Comparison of ENCODE assay signal across 25 cellular contexts in genomic region chr3:52546111-52546901, GRCh38.
A peak's percentile ranks its signal among the peaks of the same experiment; 100 is the strongest.
DNase-seq lines count a peak whose midpoint lies in the region; ATAC-seq and TF ChIP-seq lines count a peak whose summit lies in the region.
"Had no signal": no experiment of that assay in that cellular context is flagged by ENCODE, and none has a peak within 500 bp of the region (broad histone marks: within the 10 kb centered on the region; RNA-seq: fewer than 3 reads in every experiment).

No MANE protein-coding gene starts in this region.

- peaks cover 7% of the 10 kb centered on the region for H3K4me1 Mint-ChIP-seq in activated T-cell treated with anti-CD3 and anti-CD28 coated beads, Interleukin-2, amount 50 U/mL, for 24 hours (ENCODE audit: low read depth)
- H3K4me1 Mint-ChIP-seq: B cell had no signal

- no peak for DNase-seq in activated T-cell treated with anti-CD3 and anti-CD28 coated beads, Interleukin-2, amount 50 U/mL, for 24 hours
- DNase-seq in activated T-cell treated with anti-CD3 and anti-CD28 coated beads for 4 hours (no peak), fibroblast of mammary gland (ENCODE audit: low read depth) (peak; percentile 41), pons (ENCODE audit: low spot score) (peak; percentile 49), SIG-M5 treated with dmso at 0.1 percent for 504 hours (lab: John Stamatoyannopoulos, UW; ENCODE audit: unreplicated experiment) (no peak)
- no peak for DNase-seq in stimulated activated CD4-positive, alpha-beta T cell treated with anti-CD3 and anti-CD28 coated beads, Interleukin-2, amount 100 ng/mL, for 48 hours
- DNase-seq: 8988T; activated CD4-positive, alpha-beta T cell treated with anti-CD3 and anti-CD28 coated beads, Interleukin-2, amount 10 ng/mL, durations not matched to agents 7 days and 5 days; activated naive CD4-positive, alpha-beta T cell treated with anti-CD3 and anti-CD28 coated beads for 36 hours; aorta; GF-D8; H7; kidney; NCI-H1417; NCI-H2081; NCI-H774; T-helper 9 cell; upper lobe of left lung; WERI-Rb-1 had no signal

- TF ChIP-seq CTCF in fibroblast of mammary gland (conservative IDR thresholded peaks at IDR 0.05; ENCODE audit: control insufficient read depth, insufficient read depth, low read depth, low read length): no peak

- no peaks in the 10 kb centered on the region for H3K9me3 Mint-ChIP-seq in activated T-cell treated with anti-CD3 and anti-CD28 coated beads, Interleukin-2, amount 50 U/mL, for 24 hours
- H3K9me3 Mint-ChIP-seq: activated CD4-positive, alpha-beta T cell treated with anti-CD3 and anti-CD28 coated beads, Interleukin-2, amount 10 ng/mL, durations not matched to agents 7 days and 5 days; activated naive CD4-positive, alpha-beta T cell treated with anti-CD3 and anti-CD28 coated beads for 36 hours had no signal

- peak overlapping the region; percentile 38 for H3K27ac Mint-ChIP-seq in activated T-cell treated with anti-CD3 and anti-CD28 coated beads, Interleukin-2, amount 50 U/mL, for 24 hours
- H3K27ac Mint-ChIP-seq: activated CD4-positive, alpha-beta T cell treated with anti-CD3 and anti-CD28 coated beads, Interleukin-2, amount 10 ng/mL, durations not matched to agents 7 days and 5 days; B cell had no signal

- no peak overlapping the region for H3K4me3 Mint-ChIP-seq in activated T-cell treated with anti-CD3 and anti-CD28 coated beads, Interleukin-2, amount 50 U/mL, for 24 hours
- H3K4me3 Mint-ChIP-seq: activated CD4-positive, alpha-beta T cell treated with anti-CD3 and anti-CD28 coated beads, Interleukin-2, amount 10 ng/mL, durations not matched to agents 7 days and 5 days; activated naive CD4-positive, alpha-beta T cell treated with anti-CD3 and anti-CD28 coated beads for 36 hours; B cell had no signal

- H3K27me3 Mint-ChIP-seq in activated T-cell treated with anti-CD3 and anti-CD28 coated beads, Interleukin-2, amount 50 U/mL, for 24 hours: no peaks in the 10 kb centered on the region
- H3K27me3 Mint-ChIP-seq: activated CD4-positive, alpha-beta T cell treated with anti-CD3 and anti-CD28 coated beads, Interleukin-2, amount 10 ng/mL, durations not matched to agents 7 days and 5 days; B cell had no signal

- ATAC-seq in SK-N-SH treated with all-trans-retinoic acid at 6 μM for 48 hours: peak; percentile 29; the same call in 2 of the 3 replicates
- ATAC-seq in HG02642 (IDR thresholded peaks at IDR 0.05; ENCODE audit: poor library complexity, unreplicated experiment): no peak
- ATAC-seq: esophagus mucosa had no signal

- H3K36me3 Mint-ChIP-seq in activated T-cell treated with anti-CD3 and anti-CD28 coated beads, Interleukin-2, amount 50 U/mL, for 24 hours (ENCODE audit: low read depth): peaks cover 82% of the 10 kb centered on the region

- H3K4me3 ChIP-seq in fibroblast of mammary gland (ENCODE audit: control insufficient read depth, low read depth, low read length): no peak overlapping the region
- H3K4me3 ChIP-seq: lung, skin epidermis, upper lobe of left lung had no signal

TF ChIP-seq in SK-N-SH treated with all-trans-retinoic acid at 6 μM for 48 hours, 23 proteins besides CTCF, POLR2A, EP300 and RAD21:
- TF ChIP-seq CSDC2 (CRISPR knock-in tag; IDR thresholded peaks at IDR 0.05) (no peak), CSRNP3 (CRISPR knock-in tag; IDR thresholded peaks at IDR 0.05) (no peak), TOX (CRISPR knock-in tag; IDR thresholded peaks at IDR 0.05; ENCODE audit: borderline replicate concordance) (no peak), CREB5 (CRISPR knock-in tag; IDR thresholded peaks at IDR 0.05; ENCODE audit: low read depth) (no peak), TSHZ2 (CRISPR knock-in tag; IDR thresholded peaks at IDR 0.05) (no peak), SNAI2 (CRISPR knock-in tag; IDR thresholded peaks at IDR 0.05) (no peak), ZNF70 (CRISPR knock-in tag; IDR thresholded peaks at IDR 0.05) (no peak), POU6F1 (CRISPR knock-in tag; IDR thresholded peaks at IDR 0.05; ENCODE audit: borderline replicate concordance, low read depth) (no peak)
TF ChIP-seq in SK-N-SH treated with all-trans-retinoic acid at 6 μM for 48 hours: peak in this region for 0.

Comparison
In these comparisons a context has a peak if more than half of its experiments do, and no peak if none do; other contexts are left out.
1. DNase-seq: peak in fibroblast of mammary gland (single experiment) and pons (single experiment); none in activated T-cell treated with anti-CD3 and anti-CD28 coated beads, Interleukin-2, amount 50 U/mL, for 24 hours (single experiment), activated T-cell treated with anti-CD3 and anti-CD28 coated beads for 4 hours (single experiment), stimulated activated CD4-positive, alpha-beta T cell treated with anti-CD3 and anti-CD28 coated beads, Interleukin-2, amount 100 ng/mL, for 48 hours (0 of 2) and SIG-M5 treated with dmso at 0.1 percent for 504 hours (single experiment).